Comparison of ENCODE assay signal across 8 cellular contexts in the genomic region with DNA sequence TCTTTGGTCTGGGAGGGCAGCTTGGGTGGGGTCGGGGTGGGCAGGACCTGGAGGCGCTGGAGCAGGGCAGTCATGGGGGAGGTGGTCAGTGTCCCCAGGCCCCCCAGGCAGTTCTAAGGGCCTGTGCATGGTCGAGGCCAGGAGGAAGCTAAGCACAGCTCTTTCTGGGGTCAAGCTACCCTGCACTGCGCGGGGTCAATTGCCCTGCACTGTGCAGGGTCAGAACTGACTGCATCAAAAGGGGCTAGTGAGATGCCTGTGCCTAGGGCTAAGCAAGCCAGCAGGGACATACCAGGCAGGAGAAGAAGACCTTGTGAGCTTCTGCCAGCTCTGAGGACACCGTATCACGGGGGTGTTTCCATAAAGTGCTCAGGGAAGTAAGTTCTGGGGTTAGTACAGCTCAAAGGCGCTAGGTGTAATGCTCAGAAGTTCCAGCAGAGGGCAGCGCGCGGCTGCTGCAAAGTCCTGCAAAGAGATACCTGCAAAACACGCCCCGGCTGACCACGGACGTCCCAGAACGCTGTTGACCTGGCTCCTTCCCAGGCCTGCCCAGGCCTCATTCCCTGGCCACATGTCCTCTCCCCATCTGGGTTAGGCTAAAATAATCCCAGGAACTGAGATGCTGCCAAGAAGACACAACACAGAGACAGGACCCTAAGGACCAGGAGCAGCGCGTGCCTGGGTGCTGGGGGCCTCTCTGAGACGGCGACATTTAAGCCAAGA. TPM values are rescaled to one million over a fixed set of nuclear protein-coding genes. Genes with fewer than 3 reads are reported as not detected.
DNase-seq lines count a peak whose midpoint lies in the region; ATAC-seq and TF ChIP-seq lines count a peak whose summit lies in the region.

No MANE protein-coding gene starts in this region.

- H3K4me1 ChIP-seq in A673 (ENCODE audit: insufficient read depth, low read length, poor library complexity, severe bottlenecking) (no peaks in the 10 kb centered on the region), foreskin keratinocyte (no peaks in the 10 kb centered on the region), suprapubic skin (peaks cover 13% of the 10 kb centered on the region)

- no peak for TF ChIP-seq EP300 in suprapubic skin (IDR thresholded peaks at IDR 0.05)

- DNase-seq in A673 (ENCODE audit: low spot score) (peak; percentile 57), GM13977 (ENCODE audit: low spot score) (peak; percentile 85), HL-60 (ENCODE audit: low read depth in 1 of 2, low spot score in 1 of 2) (peak; percentile 34 to 71), SHP77 (lab: John Stamatoyannopoulos, UW) (peak; percentile 25 to 36), foreskin keratinocyte (peak; percentile 17 to 31), occipital lobe (lab: John Stamatoyannopoulos, UW) (peak; percentile 64), suprapubic skin (ENCODE audit: low spot score in 2 of 2) (peak; percentile 86 to 89)
- DNase-seq in activated T-helper 9 cell treated with anti-CD3 and anti-CD28 coated beads, Interleukin-2, amount 50 U/mL, for 16 hours (ENCODE audit: low read depth), result peak; percentile 64

- H3K9me3 ChIP-seq in A673 (ENCODE audit: low read depth, low read length, poor library complexity, severe bottlenecking), result no peaks in the 10 kb centered on the region
- no peaks in the 10 kb centered on the region for H3K9me3 ChIP-seq in suprapubic skin

- intact Hi-C loops in A673 (cut with micrococcal nuclease; ENCODE audit: unreplicated experiment), result loop anchor here (1.0 to 2.0 kb wide), 3 partner anchors 361 to 557 kb away; no protein-coding TSS in a partner anchor

- no TSS peak for BruUV-seq in A673 (replicated peaks; lab: Mats Ljungman, UMichigan)

- H3K27me3 ChIP-seq in A673 (replicated peaks; ENCODE audit: insufficient read depth, low read depth, low read length, poor library complexity) (no peaks in the 10 kb centered on the region), HL-60 (ENCODE audit: insufficient read depth, poor library complexity, severe bottlenecking) (peaks cover 17% of the 10 kb centered on the region), foreskin keratinocyte (peaks cover 19% of the 10 kb centered on the region), suprapubic skin (no peaks in the 10 kb centered on the region)

- WGBS in suprapubic skin, result 33% methylated on average over 8 of the region's 20 CpGs

- no peaks in the 10 kb centered on the region for H3K36me3 ChIP-seq in A673 (ENCODE audit: insufficient read depth, low read length, poor library complexity, severe bottlenecking)
- H3K36me3 ChIP-seq in suprapubic skin, result no peaks in the 10 kb centered on the region

- CTCF ChIA-PET in A673 (lab: Charles Lee), result interaction anchor here (0.7 to 1.8 kb wide), 9 partner anchors 10 to 404 kb away, joined by 3 to 23 read pairs (median 3); partner anchors contain the start of genes HDAC11 and IQSEC1

- H3K4me3 ChIP-seq in A673 (ENCODE audit: low read depth, low read length, poor library complexity, severe bottlenecking), result no peak overlapping the region
- H3K4me3 ChIP-seq in HL-60 (replicated peaks; ENCODE audit: insufficient read depth, low read length), result no peak overlapping the region
- no peak overlapping the region for H3K4me3 ChIP-seq in suprapubic skin

- H3K27ac ChIP-seq in A673 (ENCODE audit: low read depth, low read length, poor library complexity, severe bottlenecking), result no peak overlapping the region
- no peak overlapping the region for H3K27ac ChIP-seq in HL-60 (replicated peaks)
- H3K27ac ChIP-seq in foreskin keratinocyte, result no peak overlapping the region
- no peak overlapping the region for H3K27ac ChIP-seq in suprapubic skin

- TF ChIP-seq CTCF in A673 (conservative IDR thresholded peaks at IDR 0.05; ENCODE audit: low read depth, low read length) (peak; percentile 87), GM13977 (IDR thresholded peaks at IDR 0.05; ENCODE audit: extremely low read depth, insufficient read depth, missing control alignments) (peak; percentile 92), HL-60 (IDR thresholded peaks at IDR 0.05; ENCODE audit: insufficient read depth, low read length) (peak; percentile 93), foreskin keratinocyte (conservative IDR thresholded peaks at IDR 0.05) (peak; percentile 91), suprapubic skin (IDR thresholded peaks at IDR 0.05) (peak; percentile 80 to 96)

- POLR2A ChIA-PET in A673 (lab: Charles Lee; ENCODE audit: low non-redundant PET), result interaction anchor here (0.5 kb wide), 1 partner anchor 47 kb away, joined by 3 read pairs; no protein-coding TSS in a partner anchor

- in situ Hi-C loops in GM13977 (cut with MboI; ENCODE audit: low pct_unique_long_range_greater_than_20kb, low sequenced_read_pairs, unreplicated experiment), result no loop called here

- no peak for TF ChIP-seq POLR2A in suprapubic skin (IDR thresholded peaks at IDR 0.05)

- peak; percentile 62 for ATAC-seq in foreskin keratinocyte

RNA-seq across cellular contexts. Expression of gene IQSEC1, which starts 18.8 kb away (rescaled TPM):
- total RNA-seq in A673 (2021) (13.0 and 15.4 TPM in 2 replicates), foreskin keratinocyte (7.9 and 9.3 TPM in 2 replicates), occipital lobe (14.3 TPM), suprapubic skin (10 to 100 TPM; 26.7 to 52.4 (median 35.5) TPM)
- 2.9 TPM in 2 replicates for polyA plus RNA-seq in foreskin keratinocyte

Comparison
In these comparisons a context has a peak if more than half of its experiments do, and no peak if none do; other contexts are left out.
1. DNase-seq: peak in every context shown above with its lines; median percentile 88 in suprapubic skin; 85 in GM13977; 64 in activated T-helper 9 cell treated with anti-CD3 and anti-CD28 coated beads, Interleukin-2, amount 50 U/mL, for 16 hours; 64 in occipital lobe; 57 in A673; 52 in HL-60; 30 in SHP77; 24 in foreskin keratinocyte.